ENCODE assay signal across 1 cellular context in the genomic region with DNA sequence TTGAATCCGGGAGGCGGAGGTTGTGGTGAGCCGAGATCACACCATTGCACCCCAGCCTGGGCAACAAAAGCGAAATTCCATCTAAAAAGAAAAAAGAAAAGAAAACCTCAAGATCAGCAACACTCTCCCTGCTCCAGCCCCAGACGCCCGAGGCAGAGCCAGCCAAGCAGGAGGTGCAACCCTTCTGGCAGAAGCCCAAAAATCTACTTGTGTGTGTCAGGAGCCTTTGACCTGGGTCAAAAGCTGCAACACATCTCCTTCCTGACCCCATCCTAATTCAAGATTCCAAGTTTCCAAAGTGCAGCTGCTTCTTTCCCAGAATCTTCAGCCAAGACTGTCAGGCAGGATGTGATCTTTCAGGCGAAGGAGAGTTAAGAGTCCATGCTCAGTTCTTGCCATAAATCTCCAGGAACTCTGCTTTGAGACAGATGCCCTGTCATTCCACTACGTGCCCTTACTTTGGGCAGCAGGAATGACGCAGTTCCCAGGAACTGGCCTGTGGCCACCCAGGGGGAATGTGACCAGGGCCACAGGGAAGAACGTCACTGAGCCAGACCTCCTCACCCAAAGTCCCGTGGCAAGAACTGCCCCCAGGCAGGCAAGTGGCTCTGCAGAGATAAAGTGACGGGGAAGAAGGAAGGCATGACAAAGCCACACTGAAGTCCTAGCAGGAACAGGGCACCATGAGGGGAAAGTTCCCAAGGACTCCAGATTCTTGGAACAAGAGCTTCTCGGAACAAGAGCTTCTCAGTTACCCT.
TF ChIP-seq lines count a peak whose summit lies in the region.

No MANE protein-coding gene starts in this region.

TF ChIP-seq in K562, 482 proteins besides CTCF, POLR2A, EP300 and RAD21 (continued from another document):
- TF ChIP-seq, protein P1, sequence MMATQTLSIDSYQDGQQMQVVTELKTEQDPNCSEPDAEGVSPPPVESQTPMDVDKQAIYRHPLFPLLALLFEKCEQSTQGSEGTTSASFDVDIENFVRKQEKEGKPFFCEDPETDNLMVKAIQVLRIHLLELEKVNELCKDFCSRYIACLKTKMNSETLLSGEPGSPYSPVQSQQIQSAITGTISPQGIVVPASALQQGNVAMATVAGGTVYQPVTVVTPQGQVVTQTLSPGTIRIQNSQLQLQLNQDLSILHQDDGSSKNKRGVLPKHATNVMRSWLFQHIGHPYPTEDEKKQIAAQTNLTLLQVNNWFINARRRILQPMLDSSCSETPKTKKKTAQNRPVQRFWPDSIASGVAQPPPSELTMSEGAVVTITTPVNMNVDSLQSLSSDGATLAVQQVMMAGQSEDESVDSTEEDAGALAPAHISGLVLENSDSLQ (IDR thresholded peaks at IDR 0.05), result peak; percentile 53; the same call in 1 of the 2 replicates
- TF ChIP-seq, protein P2, sequence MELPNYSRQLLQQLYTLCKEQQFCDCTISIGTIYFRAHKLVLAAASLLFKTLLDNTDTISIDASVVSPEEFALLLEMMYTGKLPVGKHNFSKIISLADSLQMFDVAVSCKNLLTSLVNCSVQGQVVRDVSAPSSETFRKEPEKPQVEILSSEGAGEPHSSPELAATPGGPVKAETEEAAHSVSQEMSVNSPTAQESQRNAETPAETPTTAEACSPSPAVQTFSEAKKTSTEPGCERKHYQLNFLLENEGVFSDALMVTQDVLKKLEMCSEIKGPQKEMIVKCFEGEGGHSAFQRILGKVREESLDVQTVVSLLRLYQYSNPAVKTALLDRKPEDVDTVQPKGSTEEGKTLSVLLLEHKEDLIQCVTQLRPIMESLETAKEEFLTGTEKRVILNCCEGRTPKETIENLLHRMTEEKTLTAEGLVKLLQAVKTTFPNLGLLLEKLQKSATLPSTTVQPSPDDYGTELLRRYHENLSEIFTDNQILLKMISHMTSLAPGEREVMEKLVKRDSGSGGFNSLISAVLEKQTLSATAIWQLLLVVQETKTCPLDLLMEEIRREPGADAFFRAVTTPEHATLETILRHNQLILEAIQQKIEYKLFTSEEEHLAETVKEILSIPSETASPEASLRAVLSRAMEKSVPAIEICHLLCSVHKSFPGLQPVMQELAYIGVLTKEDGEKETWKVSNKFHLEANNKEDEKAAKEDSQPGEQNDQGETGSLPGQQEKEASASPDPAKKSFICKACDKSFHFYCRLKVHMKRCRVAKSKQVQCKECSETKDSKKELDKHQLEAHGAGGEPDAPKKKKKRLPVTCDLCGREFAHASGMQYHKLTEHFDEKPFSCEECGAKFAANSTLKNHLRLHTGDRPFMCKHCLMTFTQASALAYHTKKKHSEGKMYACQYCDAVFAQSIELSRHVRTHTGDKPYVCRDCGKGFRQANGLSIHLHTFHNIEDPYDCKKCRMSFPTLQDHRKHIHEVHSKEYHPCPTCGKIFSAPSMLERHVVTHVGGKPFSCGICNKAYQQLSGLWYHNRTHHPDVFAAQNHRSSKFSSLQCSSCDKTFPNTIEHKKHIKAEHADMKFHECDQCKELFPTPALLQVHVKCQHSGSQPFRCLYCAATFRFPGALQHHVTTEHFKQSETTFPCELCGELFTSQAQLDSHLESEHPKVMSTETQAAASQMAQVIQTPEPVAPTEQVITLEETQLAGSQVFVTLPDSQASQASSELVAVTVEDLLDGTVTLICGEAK (IDR thresholded peaks at IDR 0.05), result no peak
- TF ChIP-seq, protein P2 (CRISPR knock-in tag; IDR thresholded peaks at IDR 0.05), result no peak
- TF ChIP-seq ZNF584 (CRISPR knock-in tag; IDR thresholded peaks at IDR 0.05; ENCODE audit: low read depth), result 0 out of 2 replicates have a peak, but pooled peaks have one; percentile 31
- TF ChIP-seq HDAC1 (IDR thresholded peaks at IDR 0.05), result 0 out of 4 replicates have a peak, but pooled peaks of 1 of the 2 experiments have one; percentile 15
- peak; percentile 54; the same call in 1 of the 2 replicates for TF ChIP-seq BACH1 (tag; IDR thresholded peaks at IDR 0.05)
- TF ChIP-seq, protein P3, sequence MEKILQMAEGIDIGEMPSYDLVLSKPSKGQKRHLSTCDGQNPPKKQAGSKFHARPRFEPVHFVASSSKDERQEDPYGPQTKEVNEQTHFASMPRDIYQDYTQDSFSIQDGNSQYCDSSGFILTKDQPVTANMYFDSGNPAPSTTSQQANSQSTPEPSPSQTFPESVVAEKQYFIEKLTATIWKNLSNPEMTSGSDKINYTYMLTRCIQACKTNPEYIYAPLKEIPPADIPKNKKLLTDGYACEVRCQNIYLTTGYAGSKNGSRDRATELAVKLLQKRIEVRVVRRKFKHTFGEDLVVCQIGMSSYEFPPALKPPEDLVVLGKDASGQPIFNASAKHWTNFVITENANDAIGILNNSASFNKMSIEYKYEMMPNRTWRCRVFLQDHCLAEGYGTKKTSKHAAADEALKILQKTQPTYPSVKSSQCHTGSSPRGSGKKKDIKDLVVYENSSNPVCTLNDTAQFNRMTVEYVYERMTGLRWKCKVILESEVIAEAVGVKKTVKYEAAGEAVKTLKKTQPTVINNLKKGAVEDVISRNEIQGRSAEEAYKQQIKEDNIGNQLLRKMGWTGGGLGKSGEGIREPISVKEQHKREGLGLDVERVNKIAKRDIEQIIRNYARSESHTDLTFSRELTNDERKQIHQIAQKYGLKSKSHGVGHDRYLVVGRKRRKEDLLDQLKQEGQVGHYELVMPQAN (IDR thresholded peaks at IDR 0.05; ENCODE audit: borderline replicate concordance), result no peak
- peak; percentile 35; the same call in 1 of the 2 replicates for TF ChIP-seq MECOM (CRISPR knock-in tag; IDR thresholded peaks at IDR 0.05)
- no peak for TF ChIP-seq ATF1 (CRISPR knock-in tag; IDR thresholded peaks at IDR 0.05)
- peak; percentile 10; the same call in 1 of the 2 replicates for TF ChIP-seq ATF1 (tag; IDR thresholded peaks at IDR 0.05)
- TF ChIP-seq, protein P4, sequence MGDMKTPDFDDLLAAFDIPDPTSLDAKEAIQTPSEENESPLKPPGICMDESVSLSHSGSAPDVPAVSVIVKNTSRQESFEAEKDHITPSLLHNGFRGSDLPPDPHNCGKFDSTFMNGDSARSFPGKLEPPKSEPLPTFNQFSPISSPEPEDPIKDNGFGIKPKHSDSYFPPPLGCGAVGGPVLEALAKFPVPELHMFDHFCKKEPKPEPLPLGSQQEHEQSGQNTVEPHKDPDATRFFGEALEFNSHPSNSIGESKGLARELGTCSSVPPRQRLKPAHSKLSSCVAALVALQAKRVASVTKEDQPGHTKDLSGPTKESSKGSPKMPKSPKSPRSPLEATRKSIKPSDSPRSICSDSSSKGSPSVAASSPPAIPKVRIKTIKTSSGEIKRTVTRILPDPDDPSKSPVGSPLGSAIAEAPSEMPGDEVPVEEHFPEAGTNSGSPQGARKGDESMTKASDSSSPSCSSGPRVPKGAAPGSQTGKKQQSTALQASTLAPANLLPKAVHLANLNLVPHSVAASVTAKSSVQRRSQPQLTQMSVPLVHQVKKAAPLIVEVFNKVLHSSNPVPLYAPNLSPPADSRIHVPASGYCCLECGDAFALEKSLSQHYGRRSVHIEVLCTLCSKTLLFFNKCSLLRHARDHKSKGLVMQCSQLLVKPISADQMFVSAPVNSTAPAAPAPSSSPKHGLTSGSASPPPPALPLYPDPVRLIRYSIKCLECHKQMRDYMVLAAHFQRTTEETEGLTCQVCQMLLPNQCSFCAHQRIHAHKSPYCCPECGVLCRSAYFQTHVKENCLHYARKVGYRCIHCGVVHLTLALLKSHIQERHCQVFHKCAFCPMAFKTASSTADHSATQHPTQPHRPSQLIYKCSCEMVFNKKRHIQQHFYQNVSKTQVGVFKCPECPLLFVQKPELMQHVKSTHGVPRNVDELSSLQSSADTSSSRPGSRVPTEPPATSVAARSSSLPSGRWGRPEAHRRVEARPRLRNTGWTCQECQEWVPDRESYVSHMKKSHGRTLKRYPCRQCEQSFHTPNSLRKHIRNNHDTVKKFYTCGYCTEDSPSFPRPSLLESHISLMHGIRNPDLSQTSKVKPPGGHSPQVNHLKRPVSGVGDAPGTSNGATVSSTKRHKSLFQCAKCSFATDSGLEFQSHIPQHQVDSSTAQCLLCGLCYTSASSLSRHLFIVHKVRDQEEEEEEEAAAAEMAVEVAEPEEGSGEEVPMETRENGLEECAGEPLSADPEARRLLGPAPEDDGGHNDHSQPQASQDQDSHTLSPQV (IDR thresholded peaks at IDR 0.05), result peak; percentile 44; the same call in 1 of the 2 replicates
- peak; percentile 53 for TF ChIP-seq BHLHE40 (IDR thresholded peaks at IDR 0.05; ENCODE audit: low read length)
- TF ChIP-seq NFIC (IDR thresholded peaks at IDR 0.05), result peak; percentile 79
- TF ChIP-seq NRF1 (conservative IDR thresholded peaks at IDR 0.05 in 1 of 2, IDR thresholded peaks at IDR 0.05 in 1 of 2), result no peak
- peak; percentile 80 for TF ChIP-seq MEIS2 (IDR thresholded peaks at IDR 0.05; ENCODE audit: partially characterized antibody)
- TF ChIP-seq, protein P5, sequence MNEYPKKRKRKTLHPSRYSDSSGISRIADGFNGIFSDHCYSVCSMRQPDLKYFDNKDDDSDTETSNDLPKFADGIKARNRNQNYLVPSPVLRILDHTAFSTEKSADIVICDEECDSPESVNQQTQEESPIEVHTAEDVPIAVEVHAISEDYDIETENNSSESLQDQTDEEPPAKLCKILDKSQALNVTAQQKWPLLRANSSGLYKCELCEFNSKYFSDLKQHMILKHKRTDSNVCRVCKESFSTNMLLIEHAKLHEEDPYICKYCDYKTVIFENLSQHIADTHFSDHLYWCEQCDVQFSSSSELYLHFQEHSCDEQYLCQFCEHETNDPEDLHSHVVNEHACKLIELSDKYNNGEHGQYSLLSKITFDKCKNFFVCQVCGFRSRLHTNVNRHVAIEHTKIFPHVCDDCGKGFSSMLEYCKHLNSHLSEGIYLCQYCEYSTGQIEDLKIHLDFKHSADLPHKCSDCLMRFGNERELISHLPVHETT (CRISPR knock-in tag; conservative IDR thresholded peaks at IDR 0.05 in 1 of 2, IDR thresholded peaks at IDR 0.05 in 1 of 2), result peak in 1 of 2 experiments; percentile 42; a peak in 1 of 4 replicates
- no peak for TF ChIP-seq POLR2AphosphoS5 (IDR thresholded peaks at IDR 0.05; ENCODE audit: control insufficient read depth, insufficient read depth, low read depth, low read length)
- TF ChIP-seq ZNF175 (CRISPR knock-in tag; IDR thresholded peaks at IDR 0.05; ENCODE audit: low read depth), result 0 out of 2 replicates have a peak, but pooled peaks have one; percentile 21
- TF ChIP-seq, protein P6, sequence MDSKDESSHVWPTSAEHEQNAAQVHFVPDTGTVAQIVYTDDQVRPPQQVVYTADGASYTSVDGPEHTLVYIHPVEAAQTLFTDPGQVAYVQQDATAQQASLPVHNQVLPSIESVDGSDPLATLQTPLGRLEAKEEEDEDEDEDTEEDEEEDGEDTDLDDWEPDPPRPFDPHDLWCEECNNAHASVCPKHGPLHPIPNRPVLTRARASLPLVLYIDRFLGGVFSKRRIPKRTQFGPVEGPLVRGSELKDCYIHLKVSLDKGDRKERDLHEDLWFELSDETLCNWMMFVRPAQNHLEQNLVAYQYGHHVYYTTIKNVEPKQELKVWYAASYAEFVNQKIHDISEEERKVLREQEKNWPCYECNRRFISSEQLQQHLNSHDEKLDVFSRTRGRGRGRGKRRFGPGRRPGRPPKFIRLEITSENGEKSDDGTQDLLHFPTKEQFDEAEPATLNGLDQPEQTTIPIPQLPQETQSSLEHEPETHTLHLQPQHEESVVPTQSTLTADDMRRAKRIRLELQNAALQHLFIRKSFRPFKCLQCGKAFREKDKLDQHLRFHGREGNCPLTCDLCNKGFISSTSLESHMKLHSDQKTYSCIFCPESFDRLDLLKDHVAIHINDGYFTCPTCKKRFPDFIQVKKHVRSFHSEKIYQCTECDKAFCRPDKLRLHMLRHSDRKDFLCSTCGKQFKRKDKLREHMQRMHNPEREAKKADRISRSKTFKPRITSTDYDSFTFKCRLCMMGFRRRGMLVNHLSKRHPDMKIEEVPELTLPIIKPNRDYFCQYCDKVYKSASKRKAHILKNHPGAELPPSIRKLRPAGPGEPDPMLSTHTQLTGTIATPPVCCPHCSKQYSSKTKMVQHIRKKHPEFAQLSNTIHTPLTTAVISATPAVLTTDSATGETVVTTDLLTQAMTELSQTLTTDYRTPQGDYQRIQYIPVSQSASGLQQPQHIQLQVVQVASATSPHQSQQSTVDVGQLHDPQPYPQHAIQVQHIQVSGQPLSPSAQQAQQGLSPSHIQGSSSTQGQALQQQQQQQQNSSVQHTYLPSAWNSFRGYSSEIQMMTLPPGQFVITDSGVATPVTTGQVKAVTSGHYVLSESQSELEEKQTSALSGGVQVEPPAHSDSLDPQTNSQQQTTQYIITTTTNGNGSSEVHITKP (IDR thresholded peaks at IDR 0.05; ENCODE audit: partially characterized antibody), result no peak
- no peak for TF ChIP-seq NELFE (IDR thresholded peaks at IDR 0.05; ENCODE audit: insufficient read depth, insufficient read length)
- no peak for TF ChIP-seq JUND (IDR thresholded peaks at IDR 0.05; ENCODE audit: borderline replicate concordance, low read depth, low read length)
- TF ChIP-seq JUND (tag; IDR thresholded peaks at IDR 0.05; ENCODE audit: borderline replicate concordance, low read depth, low read length), result peak; percentile 16; the same call in 1 of the 3 replicates
